ENCODE assay signal across 8 cellular contexts in genomic region chr3:197847866-197848401, GRCh38. TPM values are rescaled to one million over a fixed set of nuclear protein-coding genes. Genes with fewer than 3 reads are reported as not detected.
DNase-seq lines count a peak whose midpoint lies in the region; TF ChIP-seq lines count a peak whose summit lies in the region.

No MANE protein-coding gene starts in this region.

- peaks cover 84% of the 10 kb centered on the region for H3K36me3 Mint-ChIP-seq in brain
- H3K36me3 Mint-ChIP-seq in osteocyte (ENCODE audit: unreplicated experiment): peaks cover 68% of the 10 kb centered on the region

- no peaks in the 10 kb centered on the region for H3K4me1 ChIP-seq in HEK293 (ENCODE audit: control insufficient read depth, insufficient read depth, low read length)

- peaks cover 4 to 71% of the 10 kb centered on the region in 2 experiments; a peak in 2 of 3 replicates for H3K36me3 ChIP-seq in HEK293 (ENCODE audit: control insufficient read depth in 2 of 2, insufficient read depth in 1 of 2, low read length in 2 of 2)

- H3K9me3 Mint-ChIP-seq in brain: no peaks in the 10 kb centered on the region
- no peaks in the 10 kb centered on the region for H3K9me3 Mint-ChIP-seq in osteocyte (ENCODE audit: unreplicated experiment)

- DNase-seq in NCI-H526 (lab: John Stamatoyannopoulos, UW) (peak; percentile 15 to 17), NCI-H526 treated with DMSO at 0.1 percent for 48 hours (lab: John Stamatoyannopoulos, UW) (no peak), NCI-H2107 treated with DMSO at 0.1 percent for 48 hours (lab: John Stamatoyannopoulos, UW; ENCODE audit: unreplicated experiment) (peak; percentile 95), osteocyte (ENCODE audit: extremely low spot score, unreplicated experiment) (no peak), SHP77 (lab: John Stamatoyannopoulos, UW) (no peak), HuH-7.5 (ENCODE audit: low spot score) (no peak)

- TF ChIP-seq CTCF in HEK293 (tag by site-specific recombination; IDR thresholded peaks at IDR 0.05) (no peak), brain (conservative IDR thresholded peaks at IDR 0.05) (no peak), osteocyte (IDR thresholded peaks at IDR 0.05) (no peak)

- H3K27me3 Mint-ChIP-seq in brain (no peaks in the 10 kb centered on the region), osteocyte (ENCODE audit: unreplicated experiment) (no peaks in the 10 kb centered on the region)

- no peaks in the 10 kb centered on the region for H3K9me3 ChIP-seq in HEK293 (ENCODE audit: control insufficient read depth, insufficient read depth, low read depth, low read length)

- H3K27ac Mint-ChIP-seq in brain (peak overlapping the region in 3 of 5 experiments; percentile 17 to 84 (median 20)), osteocyte (ENCODE audit: unreplicated experiment) (peak overlapping the region; percentile 16)

- H3K27ac ChIP-seq in HEK293 (ENCODE audit: extremely low read depth, low read depth, low read length): no peak overlapping the region

- CTCF ChIA-PET in HEK293 (lab: Yijun Ruan, JAX): no interaction called here

- H3K4me1 Mint-ChIP-seq in brain (peaks cover 5% of the 10 kb centered on the region), osteocyte (ENCODE audit: unreplicated experiment) (peaks cover 2% of the 10 kb centered on the region)

- POLR2A ChIA-PET in HEK293 (lab: Yijun Ruan, JAX): no interaction called here

- H3K4me3 ChIP-seq in HEK293 (ENCODE audit: low read depth, low read length): no peak overlapping the region

- peak overlapping the region in 1 of 5 experiments; percentile 78 for H3K4me3 Mint-ChIP-seq in brain
- H3K4me3 Mint-ChIP-seq in osteocyte (ENCODE audit: unreplicated experiment): no peak overlapping the region

TF ChIP-seq in HEK293, 187 proteins besides CTCF, POLR2A, EP300 and RAD21 (continues in another document):
- TF ChIP-seq KLF9 (tag by site-specific recombination; IDR thresholded peaks at IDR 0.05; ENCODE audit: low read depth): no peak
- TF ChIP-seq FEZF1 (tag by site-specific recombination; IDR thresholded peaks at IDR 0.05): peak; percentile 76
- no peak for TF ChIP-seq ZNF670 (tag by site-specific recombination; IDR thresholded peaks at IDR 0.05; ENCODE audit: low read depth)
- no peak for TF ChIP-seq ZNF148 (tag by site-specific recombination; IDR thresholded peaks at IDR 0.05; ENCODE audit: borderline replicate concordance)
- TF ChIP-seq EGR2 (tag by site-specific recombination; IDR thresholded peaks at IDR 0.05; ENCODE audit: low read depth): no peak
- no peak for TF ChIP-seq BCL11B (tag by site-specific recombination; IDR thresholded peaks at IDR 0.05; ENCODE audit: low read depth)
- TF ChIP-seq ZNF24 (tag by site-specific recombination; IDR thresholded peaks at IDR 0.05): no peak
- no peak for TF ChIP-seq ZBTB49 (tag by site-specific recombination; IDR thresholded peaks at IDR 0.05; ENCODE audit: low read depth)
- no peak for TF ChIP-seq ZNF404 (tag by site-specific recombination; IDR thresholded peaks at IDR 0.05)
- TF ChIP-seq PRDM4 (tag by site-specific recombination; IDR thresholded peaks at IDR 0.05): no peak
- TF ChIP-seq ZFP37 (tag by site-specific recombination; IDR thresholded peaks at IDR 0.05): no peak
- TF ChIP-seq ZSCAN16 (tag by site-specific recombination; IDR thresholded peaks at IDR 0.05): no peak
- TF ChIP-seq OVOL3 (tag by site-specific recombination; IDR thresholded peaks at IDR 0.05): no peak
- peak; percentile 16; the same call in 1 of the 2 replicates for TF ChIP-seq PRDM6 (tag by site-specific recombination; IDR thresholded peaks at IDR 0.05)
- TF ChIP-seq HOXA7 (CRISPR knock-in tag; IDR thresholded peaks at IDR 0.05; ENCODE audit: borderline replicate concordance): no peak
- TF ChIP-seq ZXDB (tag by site-specific recombination; IDR thresholded peaks at IDR 0.05): no peak
- no peak for TF ChIP-seq ZBTB7A (tag by site-specific recombination; IDR thresholded peaks at IDR 0.05; ENCODE audit: low read depth)
- no peak for TF ChIP-seq ZNF10 (tag by site-specific recombination; IDR thresholded peaks at IDR 0.05)
- no peak for TF ChIP-seq ZNF623 (tag by site-specific recombination; IDR thresholded peaks at IDR 0.05)
- no peak for TF ChIP-seq ZNF112 (tag by site-specific recombination; IDR thresholded peaks at IDR 0.05)
- TF ChIP-seq ZNF600 (tag by site-specific recombination; IDR thresholded peaks at IDR 0.05): 0 out of 2 replicates have a peak, but pooled peaks have one; percentile 16
- TF ChIP-seq ZNF747 (tag by site-specific recombination; IDR thresholded peaks at IDR 0.05): no peak
- no peak for TF ChIP-seq ZNF645 (tag by site-specific recombination; IDR thresholded peaks at IDR 0.05)

RNA-seq across cellular contexts. Expression of gene LRCH3, which starts 56.9 kb away (rescaled TPM):
- polyA plus RNA-seq in brain (ENCODE audit: insufficient read depth, low read depth, low replicate concordance): 25.0 TPM
- total RNA-seq in osteocyte: 70.2 and 73.1 TPM in 2 replicates

Comparison
In these comparisons a context has a peak if more than half of its experiments do, and no peak if none do; other contexts are left out.
1. DNase-seq: peak in NCI-H526 (2 of 2) and NCI-H2107 treated with DMSO at 0.1 percent for 48 hours (single experiment); none in NCI-H526 treated with DMSO at 0.1 percent for 48 hours (single experiment), osteocyte (single experiment), SHP77 (0 of 2) and HuH-7.5 (single experiment).